ENCODE assay signal across 11 cellular contexts in the genomic region with DNA sequence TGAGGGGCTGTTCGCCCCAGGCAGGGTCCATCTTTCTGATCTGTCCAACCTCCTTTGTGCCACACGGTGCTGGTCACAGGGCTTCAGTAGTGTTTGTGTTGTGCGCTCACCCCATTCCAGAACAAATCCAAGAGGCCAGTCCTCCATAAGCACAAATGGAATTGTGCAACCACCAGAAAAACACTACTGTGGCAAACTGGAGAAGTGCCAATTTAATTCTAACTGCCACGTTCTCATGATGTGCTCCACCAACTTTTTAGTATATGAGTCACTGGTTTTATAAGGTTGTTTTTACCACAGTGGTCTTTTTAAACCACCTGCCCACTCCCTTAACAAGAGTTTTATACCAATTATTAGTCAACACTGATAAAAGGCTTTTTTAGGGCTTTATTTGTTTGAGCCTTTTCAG.
DNase-seq lines count a peak whose midpoint lies in the region; ATAC-seq and TF ChIP-seq lines count a peak whose summit lies in the region.
"Had no signal": no experiment of that assay in that cellular context is flagged by ENCODE, and none has a peak within 500 bp of the region (broad histone marks: within the 10 kb centered on the region; RNA-seq: fewer than 3 reads in every experiment).

No MANE protein-coding gene starts in this region.

- H3K27ac ChIP-seq in GM23338 (ENCODE audit: low read depth) (no peak overlapping the region), tibial artery (no peak overlapping the region), MM.1S (ENCODE audit: low read length) (no peak overlapping the region)

- H3K27me3 Mint-ChIP-seq in GM23338 (ENCODE audit: insufficient read depth, low read depth, poor library complexity), result peaks cover 2% of the 10 kb centered on the region
- H3K27me3 Mint-ChIP-seq: natural killer cell treated with Interleukin-12 subunit alpha and Interleukin-12 subunit beta and Interleukin-15 and Interleukin-18, amount 100 ng/mL, for 72 hours had no signal

- H3K9me3 ChIP-seq in tibial artery (no peaks in the 10 kb centered on the region), MM.1S (replicated peaks; ENCODE audit: insufficient read depth, low read length) (no peaks in the 10 kb centered on the region)

- H3K9me2 ChIP-seq in GM23338 (ENCODE audit: insufficient read depth) (no peaks in the 10 kb centered on the region), MM.1S (replicated peaks; ENCODE audit: insufficient read depth, low read length) (no peaks in the 10 kb centered on the region)

- no peaks in the 10 kb centered on the region for H3K9me3 Mint-ChIP-seq in GM23338

- intact Hi-C loops in tibial artery (cut with DNase I; ENCODE audit: low total_unique reads), result no loop called here

- H3K79me2 ChIP-seq in GM23338 (replicated peaks; ENCODE audit: insufficient read depth) (no peaks in the 10 kb centered on the region), MM.1S (ENCODE audit: low read length) (no peaks in the 10 kb centered on the region)

- H3K27me3 ChIP-seq in GM23338 (ENCODE audit: insufficient read depth), result no peaks in the 10 kb centered on the region
- H3K27me3 ChIP-seq in tibial artery, result no peaks in the 10 kb centered on the region
- H3K27me3 ChIP-seq in MM.1S (replicated peaks; ENCODE audit: insufficient read depth, low read length), result no peaks in the 10 kb centered on the region

- H3K4me2 ChIP-seq in GM23338, result no peak overlapping the region
- no peak overlapping the region for H3K4me2 ChIP-seq in MM.1S (ENCODE audit: low read depth, low read length)

- H3F3A ChIP-seq in GM23338 (replicated peaks; ENCODE audit: low read depth), result no peaks in the 10 kb centered on the region
- no peaks in the 10 kb centered on the region for H3F3A ChIP-seq in MM.1S (ENCODE audit: insufficient read depth, low read length)

- DNase-seq in A172 (ENCODE audit: low spot score), result peak; percentile 81
- DNase-seq in GM23338 (ENCODE audit: low spot score), result no peak
- peak; percentile 84 for DNase-seq in RPMI7951 (ENCODE audit: low read depth)
- DNase-seq in foreskin fibroblast, result peak; percentile 86 to 91
- DNase-seq in retina, result no peak
- no peak for DNase-seq in tibial artery
- no peak for DNase-seq in MM.1S
- DNase-seq in GM13976 (ENCODE audit: low spot score), result no peak
- DNase-seq: activated T-cell treated with anti-CD3 and anti-CD28 coated beads, Interleukin-2, amount 50 U/mL, for 1 hour had no signal

- H3K4me3 ChIP-seq in GM23338 (no peak overlapping the region), foreskin fibroblast (ENCODE audit: low read depth in 1 of 2, low read length in 2 of 2) (no peak overlapping the region), tibial artery (no peak overlapping the region), MM.1S (ENCODE audit: low read length) (no peak overlapping the region)

- in situ Hi-C loops in GM13976 (cut with MboI; ENCODE audit: low sequenced_read_pairs, unreplicated experiment), result no loop called here

- H3K4me1 Mint-ChIP-seq in GM23338, result peaks cover 14% of the 10 kb centered on the region

- no peaks in the 10 kb centered on the region for H3K36me3 Mint-ChIP-seq in GM23338 (ENCODE audit: low read depth)
- H3K36me3 Mint-ChIP-seq: natural killer cell treated with Interleukin-12 subunit alpha and Interleukin-12 subunit beta and Interleukin-15 and Interleukin-18, amount 100 ng/mL, for 72 hours had no signal

- H3K9ac ChIP-seq in MM.1S (ENCODE audit: low read length), result no peak overlapping the region

- ATAC-seq in GM23338, result no peak
- ATAC-seq: esophagus mucosa; natural killer cell treated with Interleukin-12 subunit alpha and Interleukin-12 subunit beta and Interleukin-15 and Interleukin-18, amount 100 ng/mL, for 72 hours had no signal

- H4K20me1 ChIP-seq in GM23338 (replicated peaks; ENCODE audit: insufficient read depth) (no peaks in the 10 kb centered on the region), MM.1S (ENCODE audit: insufficient read depth, low read length) (no peaks in the 10 kb centered on the region)

- H3K36me3 ChIP-seq in GM23338 (ENCODE audit: insufficient read depth) (no peaks in the 10 kb centered on the region), tibial artery (no peaks in the 10 kb centered on the region), MM.1S (replicated peaks; ENCODE audit: insufficient read depth, low read length) (no peaks in the 10 kb centered on the region)

- H2AFZ ChIP-seq in GM23338 (peak overlapping the region; percentile 19; the same call in 1 of the 2 replicates), MM.1S (ENCODE audit: low read length) (no peak overlapping the region)

- H3K4me1 ChIP-seq in GM23338 (ENCODE audit: insufficient read depth) (peaks cover 12% of the 10 kb centered on the region), tibial artery (no peaks in the 10 kb centered on the region), MM.1S (ENCODE audit: low read length) (no peaks in the 10 kb centered on the region)

- no peak overlapping the region for H3K27ac Mint-ChIP-seq in GM23338
- H3K27ac Mint-ChIP-seq: natural killer cell treated with Interleukin-12 subunit alpha and Interleukin-12 subunit beta and Interleukin-15 and Interleukin-18, amount 100 ng/mL, for 72 hours had no signal

- TF ChIP-seq CTCF in GM23338 (conservative IDR thresholded peaks at IDR 0.05; ENCODE audit: low read depth in 2 of 2), result no peak
- TF ChIP-seq CTCF in foreskin fibroblast (IDR thresholded peaks at IDR 0.05; ENCODE audit: low read depth, low read length), result no peak
- TF ChIP-seq CTCF in tibial artery (IDR thresholded peaks at IDR 0.05), result no peak
- TF ChIP-seq CTCF in MM.1S (IDR thresholded peaks at IDR 0.05; ENCODE audit: low read length), result no peak
- no peak for TF ChIP-seq CTCF in GM13976 (IDR thresholded peaks at IDR 0.05; ENCODE audit: borderline replicate concordance, control extremely low read depth, extremely low read depth, insufficient read depth, missing control alignments)

- no peak overlapping the region for H3K4me3 Mint-ChIP-seq in GM23338
- H3K4me3 Mint-ChIP-seq: natural killer cell treated with Interleukin-12 subunit alpha and Interleukin-12 subunit beta and Interleukin-15 and Interleukin-18, amount 100 ng/mL, for 72 hours had no signal

TF ChIP-seq in GM23338, 12 proteins besides CTCF, POLR2A, EP300 and RAD21 (continues in another document):
- TF ChIP-seq EZH2phosphoT487 (IDR thresholded peaks at IDR 0.05; ENCODE audit: unreplicated experiment) (no peak), JUNB (IDR thresholded peaks at IDR 0.05; ENCODE audit: unreplicated experiment) (no peak), NANOG (IDR thresholded peaks at IDR 0.05; ENCODE audit: borderline replicate concordance) (no peak), REST (IDR thresholded peaks at IDR 0.05; ENCODE audit: unreplicated experiment) (no peak), ETS1 (IDR thresholded peaks at IDR 0.05) (no peak), EZH2 (IDR thresholded peaks at IDR 0.05; ENCODE audit: low read depth, unreplicated experiment) (no peak), STAT1 (IDR thresholded peaks at IDR 0.05; ENCODE audit: unreplicated experiment) (no peak)

Comparison
In these comparisons a context has a peak if more than half of its experiments do, and no peak if none do; other contexts are left out.
1. DNase-seq: peak in A172 (single experiment), RPMI7951 (single experiment) and foreskin fibroblast (2 of 2); none in GM23338 (single experiment), retina (single experiment), tibial artery (0 of 2), MM.1S (single experiment) and GM13976 (single experiment).